In genomic region chr7:144814326-144814725, GRCh38 we compare ENCODE assay signal across 25 cellular contexts.
"Had no signal": no experiment of that assay in that cellular context is flagged by ENCODE, and none has a peak within 500 bp of the region (broad histone marks: within the 10 kb centered on the region; RNA-seq: fewer than 3 reads in every experiment).

No MANE protein-coding gene starts in this region.

- H3K9me3 ChIP-seq: breast epithelium had no signal

- H3K27ac Mint-ChIP-seq: activated CD4-positive, alpha-beta memory T cell treated with anti-CD3 and anti-CD28 coated beads for 36 hours; activated CD4-positive, alpha-beta T cell treated with anti-CD3 and anti-CD28 coated beads, Interleukin-2, amount 10 ng/mL, durations not matched to agents 7 days and 5 days; activated T-cell treated with anti-CD3 and anti-CD28 coated beads, Interleukin-2, amount 50 U/mL, for 72 hours had no signal

- H3K4me3 ChIP-seq: breast epithelium, SK-N-MC had no signal

- H3K4me3 Mint-ChIP-seq: activated CD4-positive, alpha-beta memory T cell treated with anti-CD3 and anti-CD28 coated beads for 36 hours; activated CD4-positive, alpha-beta T cell treated with anti-CD3 and anti-CD28 coated beads, Interleukin-2, amount 10 ng/mL, durations not matched to agents 7 days and 5 days; activated naive CD8-positive, alpha-beta T cell treated with anti-CD3 and anti-CD28 coated beads for 36 hours; activated T-cell treated with anti-CD3 and anti-CD28 coated beads, Interleukin-2, amount 50 U/mL, for 72 hours had no signal

- H3K27me3 ChIP-seq: breast epithelium had no signal

- DNase-seq: activated CD4-positive, alpha-beta memory T cell treated with anti-CD3 and anti-CD28 coated beads for 36 hours; activated CD4-positive, alpha-beta T cell treated with anti-CD3 and anti-CD28 coated beads, Interleukin-2, amount 10 ng/mL, durations not matched to agents 7 days and 5 days; activated CD4-positive, CD25-positive, alpha-beta regulatory T cell treated with anti-CD3 and anti-CD28 coated beads, Interleukin-2, amount 50 U/mL, for 72 hours; activated CD8-positive, alpha-beta memory T cell treated with anti-CD3 and anti-CD28 coated beads, Interleukin-2, amount 50 U/mL, for 4 hours; activated naive CD4-positive, alpha-beta T cell; activated naive CD8-positive, alpha-beta T cell treated with anti-CD3 and anti-CD28 coated beads for 36 hours; activated T-cell treated with anti-CD3 and anti-CD28 coated beads, Interleukin-2, amount 50 U/mL, for 72 hours; aorta; caudate nucleus; NCI-H1092; NCI-H1417; NCI-H1694; NCI-H2029; NCI-H2107; NCI-H345; NCI-H510A; NCI-H69; NK-92 treated with Interleukin-12 subunit alpha and Interleukin-12 subunit beta, amount 100 ng/mL, for 24 hours; OCI-M1; RPMI8226 had no signal

- H3K9me3 Mint-ChIP-seq: activated CD4-positive, alpha-beta memory T cell treated with anti-CD3 and anti-CD28 coated beads for 36 hours; activated CD4-positive, alpha-beta T cell treated with anti-CD3 and anti-CD28 coated beads, Interleukin-2, amount 10 ng/mL, durations not matched to agents 7 days and 5 days; activated T-cell treated with anti-CD3 and anti-CD28 coated beads, Interleukin-2, amount 50 U/mL, for 72 hours had no signal

- ATAC-seq: activated T-cell treated with anti-CD3 and anti-CD28 coated beads, Interleukin-2, amount 50 U/mL, for 72 hours; Panc1; Right ventricle myocardium inferior had no signal

- H3K36me3 ChIP-seq: breast epithelium had no signal

- H3K27ac ChIP-seq: breast epithelium, KMS-11, SK-N-MC had no signal

- H3K4me1 ChIP-seq: breast epithelium had no signal

- H3K27me3 Mint-ChIP-seq: activated CD4-positive, alpha-beta memory T cell treated with anti-CD3 and anti-CD28 coated beads for 36 hours; activated CD4-positive, alpha-beta T cell treated with anti-CD3 and anti-CD28 coated beads, Interleukin-2, amount 10 ng/mL, durations not matched to agents 7 days and 5 days; activated naive CD8-positive, alpha-beta T cell treated with anti-CD3 and anti-CD28 coated beads for 36 hours had no signal
